Comparison of ENCODE assay signal across 1 cellular context in the genomic region with DNA sequence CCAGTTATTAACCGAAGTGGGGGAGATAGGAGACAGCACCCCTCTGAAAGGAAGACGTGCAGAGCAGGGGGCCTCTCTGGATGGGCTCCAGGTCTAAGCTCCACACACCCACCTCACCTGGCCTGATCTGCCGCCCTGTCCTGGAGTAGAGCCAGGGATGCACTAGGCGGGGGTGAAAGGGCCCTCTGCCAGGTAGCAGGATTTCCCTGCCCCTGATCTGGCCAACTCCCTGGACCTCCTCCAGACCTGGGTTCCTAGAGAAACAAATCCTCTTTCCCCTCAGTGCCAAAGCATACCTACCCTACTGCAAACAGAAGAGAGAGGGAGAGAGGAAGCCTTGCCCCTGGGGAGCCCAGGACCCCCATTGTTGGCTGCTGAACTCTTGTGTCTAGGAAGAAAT.
TF ChIP-seq lines count a peak whose summit lies in the region.

No MANE protein-coding gene starts in this region.

TF ChIP-seq in H1, 55 proteins besides CTCF, POLR2A, EP300 and RAD21:
- TF ChIP-seq SRF (IDR thresholded peaks at IDR 0.05; ENCODE audit: low read depth, low read length) (no peak), CHD1 (IDR thresholded peaks at IDR 0.05; ENCODE audit: low read depth, low read length) (no peak), HDAC2 (IDR thresholded peaks at IDR 0.05; ENCODE audit: borderline replicate concordance in 1 of 2, low read depth in 2 of 2, low read length in 2 of 2) (no peak), ATF2 (IDR thresholded peaks at IDR 0.05; ENCODE audit: low read length) (no peak), TAF7 (optimal IDR thresholded peaks at IDR 0.05; ENCODE audit: borderline replicate concordance, low read depth, low read length) (no peak), HDAC6 (IDR thresholded peaks at IDR 0.05; ENCODE audit: low read depth, low read length) (no peak), ZNF274 (IDR thresholded peaks at IDR 0.05; ENCODE audit: borderline replicate concordance, extremely low read depth, low read length) (no peak)
